Comparison of ENCODE assay signal across 2 cellular contexts in the genomic region with DNA sequence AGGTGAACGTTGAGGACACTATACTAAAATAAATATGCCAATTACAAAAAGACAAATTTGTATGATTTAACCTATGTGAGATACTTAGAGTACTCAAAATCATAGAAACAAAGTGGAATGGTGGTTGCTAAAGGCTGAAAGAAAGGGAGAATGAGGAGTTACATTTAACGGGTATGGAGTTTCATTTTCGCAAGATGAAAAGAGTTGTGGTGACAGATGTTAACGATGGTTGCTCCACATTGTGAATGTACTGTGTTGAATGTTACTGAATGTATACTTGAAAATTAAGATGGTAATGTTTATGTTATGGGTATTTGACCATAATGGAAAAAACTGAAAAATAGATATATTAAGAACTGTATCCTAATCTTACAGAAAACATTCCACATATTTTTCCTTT.
TF ChIP-seq lines count a peak whose summit lies in the region.

No MANE protein-coding gene starts in this region.

TF ChIP-seq in GM23338, 12 proteins besides CTCF, POLR2A, EP300 and RAD21:
- TF ChIP-seq, protein P1, sequence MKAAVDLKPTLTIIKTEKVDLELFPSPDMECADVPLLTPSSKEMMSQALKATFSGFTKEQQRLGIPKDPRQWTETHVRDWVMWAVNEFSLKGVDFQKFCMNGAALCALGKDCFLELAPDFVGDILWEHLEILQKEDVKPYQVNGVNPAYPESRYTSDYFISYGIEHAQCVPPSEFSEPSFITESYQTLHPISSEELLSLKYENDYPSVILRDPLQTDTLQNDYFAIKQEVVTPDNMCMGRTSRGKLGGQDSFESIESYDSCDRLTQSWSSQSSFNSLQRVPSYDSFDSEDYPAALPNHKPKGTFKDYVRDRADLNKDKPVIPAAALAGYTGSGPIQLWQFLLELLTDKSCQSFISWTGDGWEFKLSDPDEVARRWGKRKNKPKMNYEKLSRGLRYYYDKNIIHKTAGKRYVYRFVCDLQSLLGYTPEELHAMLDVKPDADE (IDR thresholded peaks at IDR 0.05) = no peak
- no peak for TF ChIP-seq ZNF331 (CRISPR knock-in tag; IDR thresholded peaks at IDR 0.05; ENCODE audit: low read depth)
- TF ChIP-seq EZH2 (IDR thresholded peaks at IDR 0.05; ENCODE audit: low read depth, unreplicated experiment) = no peak
- TF ChIP-seq STAT1 (IDR thresholded peaks at IDR 0.05; ENCODE audit: unreplicated experiment) = no peak
- TF ChIP-seq, protein P2, sequence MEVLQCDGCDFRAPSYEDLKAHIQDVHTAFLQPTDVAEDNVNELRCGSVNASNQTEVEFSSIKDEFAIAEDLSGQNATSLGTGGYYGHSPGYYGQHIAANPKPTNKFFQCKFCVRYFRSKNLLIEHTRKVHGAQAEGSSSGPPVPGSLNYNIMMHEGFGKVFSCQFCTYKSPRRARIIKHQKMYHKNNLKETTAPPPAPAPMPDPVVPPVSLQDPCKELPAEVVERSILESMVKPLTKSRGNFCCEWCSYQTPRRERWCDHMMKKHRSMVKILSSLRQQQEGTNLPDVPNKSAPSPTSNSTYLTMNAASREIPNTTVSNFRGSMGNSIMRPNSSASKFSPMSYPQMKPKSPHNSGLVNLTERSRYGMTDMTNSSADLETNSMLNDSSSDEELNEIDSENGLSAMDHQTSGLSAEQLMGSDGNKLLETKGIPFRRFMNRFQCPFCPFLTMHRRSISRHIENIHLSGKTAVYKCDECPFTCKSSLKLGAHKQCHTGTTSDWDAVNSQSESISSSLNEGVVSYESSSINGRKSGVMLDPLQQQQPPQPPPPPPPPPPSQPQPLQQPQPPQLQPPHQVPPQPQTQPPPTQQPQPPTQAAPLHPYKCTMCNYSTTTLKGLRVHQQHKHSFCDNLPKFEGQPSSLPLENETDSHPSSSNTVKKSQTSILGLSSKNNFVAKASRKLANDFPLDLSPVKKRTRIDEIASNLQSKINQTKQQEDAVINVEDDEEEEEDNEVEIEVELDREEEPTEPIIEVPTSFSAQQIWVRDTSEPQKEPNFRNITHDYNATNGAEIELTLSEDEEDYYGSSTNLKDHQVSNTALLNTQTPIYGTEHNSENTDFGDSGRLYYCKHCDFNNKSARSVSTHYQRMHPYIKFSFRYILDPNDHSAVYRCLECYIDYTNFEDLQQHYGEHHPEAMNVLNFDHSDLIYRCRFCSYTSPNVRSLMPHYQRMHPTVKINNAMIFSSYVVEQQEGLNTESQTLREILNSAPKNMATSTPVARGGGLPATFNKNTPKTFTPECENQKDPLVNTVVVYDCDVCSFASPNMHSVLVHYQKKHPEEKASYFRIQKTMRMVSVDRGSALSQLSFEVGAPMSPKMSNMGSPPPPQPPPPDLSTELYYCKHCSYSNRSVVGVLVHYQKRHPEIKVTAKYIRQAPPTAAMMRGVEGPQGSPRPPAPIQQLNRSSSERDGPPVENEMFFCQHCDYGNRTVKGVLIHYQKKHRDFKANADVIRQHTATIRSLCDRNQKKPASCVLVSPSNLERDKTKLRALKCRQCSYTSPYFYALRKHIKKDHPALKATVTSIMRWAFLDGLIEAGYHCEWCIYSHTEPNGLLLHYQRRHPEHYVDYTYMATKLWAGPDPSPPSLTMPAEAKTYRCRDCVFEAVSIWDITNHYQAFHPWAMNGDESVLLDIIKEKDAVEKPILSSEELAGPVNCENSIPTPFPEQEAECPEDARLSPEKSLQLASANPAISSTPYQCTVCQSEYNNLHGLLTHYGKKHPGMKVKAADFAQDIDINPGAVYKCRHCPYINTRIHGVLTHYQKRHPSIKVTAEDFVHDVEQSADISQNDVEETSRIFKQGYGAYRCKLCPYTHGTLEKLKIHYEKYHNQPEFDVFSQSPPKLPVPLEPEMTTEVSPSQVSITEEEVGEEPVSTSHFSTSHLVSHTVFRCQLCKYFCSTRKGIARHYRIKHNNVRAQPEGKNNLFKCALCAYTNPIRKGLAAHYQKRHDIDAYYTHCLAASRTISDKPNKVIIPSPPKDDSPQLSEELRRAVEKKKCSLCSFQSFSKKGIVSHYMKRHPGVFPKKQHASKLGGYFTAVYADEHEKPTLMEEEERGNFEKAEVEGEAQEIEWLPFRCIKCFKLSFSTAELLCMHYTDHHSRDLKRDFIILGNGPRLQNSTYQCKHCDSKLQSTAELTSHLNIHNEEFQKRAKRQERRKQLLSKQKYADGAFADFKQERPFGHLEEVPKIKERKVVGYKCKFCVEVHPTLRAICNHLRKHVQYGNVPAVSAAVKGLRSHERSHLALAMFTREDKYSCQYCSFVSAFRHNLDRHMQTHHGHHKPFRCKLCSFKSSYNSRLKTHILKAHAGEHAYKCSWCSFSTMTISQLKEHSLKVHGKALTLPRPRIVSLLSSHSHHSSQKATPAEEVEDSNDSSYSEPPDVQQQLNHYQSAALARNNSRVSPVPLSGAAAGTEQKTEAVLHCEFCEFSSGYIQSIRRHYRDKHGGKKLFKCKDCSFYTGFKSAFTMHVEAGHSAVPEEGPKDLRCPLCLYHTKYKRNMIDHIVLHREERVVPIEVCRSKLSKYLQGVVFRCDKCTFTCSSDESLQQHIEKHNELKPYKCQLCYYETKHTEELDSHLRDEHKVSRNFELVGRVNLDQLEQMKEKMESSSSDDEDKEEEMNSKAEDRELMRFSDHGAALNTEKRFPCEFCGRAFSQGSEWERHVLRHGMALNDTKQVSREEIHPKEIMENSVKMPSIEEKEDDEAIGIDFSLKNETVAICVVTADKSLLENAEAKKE (CRISPR knock-in tag; IDR thresholded peaks at IDR 0.05) = no peak
- no peak for TF ChIP-seq EZH2phosphoT487 (IDR thresholded peaks at IDR 0.05; ENCODE audit: unreplicated experiment)

TF ChIP-seq in GM12878, 131 proteins besides CTCF, POLR2A, EP300 and RAD21 (continued from another document):
- TF ChIP-seq, protein P3, sequence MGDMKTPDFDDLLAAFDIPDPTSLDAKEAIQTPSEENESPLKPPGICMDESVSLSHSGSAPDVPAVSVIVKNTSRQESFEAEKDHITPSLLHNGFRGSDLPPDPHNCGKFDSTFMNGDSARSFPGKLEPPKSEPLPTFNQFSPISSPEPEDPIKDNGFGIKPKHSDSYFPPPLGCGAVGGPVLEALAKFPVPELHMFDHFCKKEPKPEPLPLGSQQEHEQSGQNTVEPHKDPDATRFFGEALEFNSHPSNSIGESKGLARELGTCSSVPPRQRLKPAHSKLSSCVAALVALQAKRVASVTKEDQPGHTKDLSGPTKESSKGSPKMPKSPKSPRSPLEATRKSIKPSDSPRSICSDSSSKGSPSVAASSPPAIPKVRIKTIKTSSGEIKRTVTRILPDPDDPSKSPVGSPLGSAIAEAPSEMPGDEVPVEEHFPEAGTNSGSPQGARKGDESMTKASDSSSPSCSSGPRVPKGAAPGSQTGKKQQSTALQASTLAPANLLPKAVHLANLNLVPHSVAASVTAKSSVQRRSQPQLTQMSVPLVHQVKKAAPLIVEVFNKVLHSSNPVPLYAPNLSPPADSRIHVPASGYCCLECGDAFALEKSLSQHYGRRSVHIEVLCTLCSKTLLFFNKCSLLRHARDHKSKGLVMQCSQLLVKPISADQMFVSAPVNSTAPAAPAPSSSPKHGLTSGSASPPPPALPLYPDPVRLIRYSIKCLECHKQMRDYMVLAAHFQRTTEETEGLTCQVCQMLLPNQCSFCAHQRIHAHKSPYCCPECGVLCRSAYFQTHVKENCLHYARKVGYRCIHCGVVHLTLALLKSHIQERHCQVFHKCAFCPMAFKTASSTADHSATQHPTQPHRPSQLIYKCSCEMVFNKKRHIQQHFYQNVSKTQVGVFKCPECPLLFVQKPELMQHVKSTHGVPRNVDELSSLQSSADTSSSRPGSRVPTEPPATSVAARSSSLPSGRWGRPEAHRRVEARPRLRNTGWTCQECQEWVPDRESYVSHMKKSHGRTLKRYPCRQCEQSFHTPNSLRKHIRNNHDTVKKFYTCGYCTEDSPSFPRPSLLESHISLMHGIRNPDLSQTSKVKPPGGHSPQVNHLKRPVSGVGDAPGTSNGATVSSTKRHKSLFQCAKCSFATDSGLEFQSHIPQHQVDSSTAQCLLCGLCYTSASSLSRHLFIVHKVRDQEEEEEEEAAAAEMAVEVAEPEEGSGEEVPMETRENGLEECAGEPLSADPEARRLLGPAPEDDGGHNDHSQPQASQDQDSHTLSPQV (IDR thresholded peaks at IDR 0.05) = no peak
- TF ChIP-seq, protein P4, sequence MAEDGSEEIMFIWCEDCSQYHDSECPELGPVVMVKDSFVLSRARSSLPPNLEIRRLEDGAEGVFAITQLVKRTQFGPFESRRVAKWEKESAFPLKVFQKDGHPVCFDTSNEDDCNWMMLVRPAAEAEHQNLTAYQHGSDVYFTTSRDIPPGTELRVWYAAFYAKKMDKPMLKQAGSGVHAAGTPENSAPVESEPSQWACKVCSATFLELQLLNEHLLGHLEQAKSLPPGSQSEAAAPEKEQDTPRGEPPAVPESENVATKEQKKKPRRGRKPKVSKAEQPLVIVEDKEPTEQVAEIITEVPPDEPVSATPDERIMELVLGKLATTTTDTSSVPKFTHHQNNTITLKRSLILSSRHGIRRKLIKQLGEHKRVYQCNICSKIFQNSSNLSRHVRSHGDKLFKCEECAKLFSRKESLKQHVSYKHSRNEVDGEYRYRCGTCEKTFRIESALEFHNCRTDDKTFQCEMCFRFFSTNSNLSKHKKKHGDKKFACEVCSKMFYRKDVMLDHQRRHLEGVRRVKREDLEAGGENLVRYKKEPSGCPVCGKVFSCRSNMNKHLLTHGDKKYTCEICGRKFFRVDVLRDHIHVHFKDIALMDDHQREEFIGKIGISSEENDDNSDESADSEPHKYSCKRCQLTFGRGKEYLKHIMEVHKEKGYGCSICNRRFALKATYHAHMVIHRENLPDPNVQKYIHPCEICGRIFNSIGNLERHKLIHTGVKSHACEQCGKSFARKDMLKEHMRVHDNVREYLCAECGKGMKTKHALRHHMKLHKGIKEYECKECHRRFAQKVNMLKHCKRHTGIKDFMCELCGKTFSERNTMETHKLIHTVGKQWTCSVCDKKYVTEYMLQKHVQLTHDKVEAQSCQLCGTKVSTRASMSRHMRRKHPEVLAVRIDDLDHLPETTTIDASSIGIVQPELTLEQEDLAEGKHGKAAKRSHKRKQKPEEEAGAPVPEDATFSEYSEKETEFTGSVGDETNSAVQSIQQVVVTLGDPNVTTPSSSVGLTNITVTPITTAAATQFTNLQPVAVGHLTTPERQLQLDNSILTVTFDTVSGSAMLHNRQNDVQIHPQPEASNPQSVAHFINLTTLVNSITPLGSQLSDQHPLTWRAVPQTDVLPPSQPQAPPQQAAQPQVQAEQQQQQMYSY (CRISPR knock-in tag; IDR thresholded peaks at IDR 0.05) = no peak
- TF ChIP-seq, protein P5, sequence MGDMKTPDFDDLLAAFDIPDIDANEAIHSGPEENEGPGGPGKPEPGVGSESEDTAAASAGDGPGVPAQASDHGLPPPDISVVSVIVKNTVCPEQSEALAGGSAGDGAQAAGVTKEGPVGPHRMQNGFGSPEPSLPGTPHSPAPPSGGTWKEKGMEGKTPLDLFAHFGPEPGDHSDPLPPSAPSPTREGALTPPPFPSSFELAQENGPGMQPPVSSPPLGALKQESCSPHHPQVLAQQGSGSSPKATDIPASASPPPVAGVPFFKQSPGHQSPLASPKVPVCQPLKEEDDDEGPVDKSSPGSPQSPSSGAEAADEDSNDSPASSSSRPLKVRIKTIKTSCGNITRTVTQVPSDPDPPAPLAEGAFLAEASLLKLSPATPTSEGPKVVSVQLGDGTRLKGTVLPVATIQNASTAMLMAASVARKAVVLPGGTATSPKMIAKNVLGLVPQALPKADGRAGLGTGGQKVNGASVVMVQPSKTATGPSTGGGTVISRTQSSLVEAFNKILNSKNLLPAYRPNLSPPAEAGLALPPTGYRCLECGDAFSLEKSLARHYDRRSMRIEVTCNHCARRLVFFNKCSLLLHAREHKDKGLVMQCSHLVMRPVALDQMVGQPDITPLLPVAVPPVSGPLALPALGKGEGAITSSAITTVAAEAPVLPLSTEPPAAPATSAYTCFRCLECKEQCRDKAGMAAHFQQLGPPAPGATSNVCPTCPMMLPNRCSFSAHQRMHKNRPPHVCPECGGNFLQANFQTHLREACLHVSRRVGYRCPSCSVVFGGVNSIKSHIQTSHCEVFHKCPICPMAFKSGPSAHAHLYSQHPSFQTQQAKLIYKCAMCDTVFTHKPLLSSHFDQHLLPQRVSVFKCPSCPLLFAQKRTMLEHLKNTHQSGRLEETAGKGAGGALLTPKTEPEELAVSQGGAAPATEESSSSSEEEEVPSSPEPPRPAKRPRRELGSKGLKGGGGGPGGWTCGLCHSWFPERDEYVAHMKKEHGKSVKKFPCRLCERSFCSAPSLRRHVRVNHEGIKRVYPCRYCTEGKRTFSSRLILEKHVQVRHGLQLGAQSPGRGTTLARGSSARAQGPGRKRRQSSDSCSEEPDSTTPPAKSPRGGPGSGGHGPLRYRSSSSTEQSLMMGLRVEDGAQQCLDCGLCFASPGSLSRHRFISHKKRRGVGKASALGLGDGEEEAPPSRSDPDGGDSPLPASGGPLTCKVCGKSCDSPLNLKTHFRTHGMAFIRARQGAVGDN (IDR thresholded peaks at IDR 0.05) = no peak
- TF ChIP-seq HDGF (IDR thresholded peaks at IDR 0.05) (no peak), CHD1 (IDR thresholded peaks at IDR 0.05; ENCODE audit: low read depth, low read length) (no peak), NFIC (IDR thresholded peaks at IDR 0.05; ENCODE audit: low read depth, low read length) (no peak), MEF2A (IDR thresholded peaks at IDR 0.05; ENCODE audit: insufficient read depth, low read depth, low read length) (no peak)
TF ChIP-seq in GM12878: peak in this region for 0.
